In genomic region chr18:72542993-72543361, GRCh38 we compare ENCODE assay signal across 12 cellular contexts. TPM values are rescaled to one million over a fixed set of nuclear protein-coding genes. Genes with fewer than 3 reads are reported as not detected.
DNase-seq lines count a peak whose midpoint lies in the region; ATAC-seq and TF ChIP-seq lines count a peak whose summit lies in the region.
"Had no signal": no experiment of that assay in that cellular context is flagged by ENCODE, and none has a peak within 500 bp of the region (broad histone marks: within the 10 kb centered on the region; RNA-seq: fewer than 3 reads in every experiment).

No MANE protein-coding gene starts in this region.

- peak overlapping the region in 1 of 3 donors; percentile 90 for H3K27ac Mint-ChIP-seq in IgD-negative memory B cell
- H3K27ac Mint-ChIP-seq in naive thymus-derived CD4-positive, alpha-beta T cell = peak overlapping the region in 1 of 9 donors; percentile 5

- peaks cover 24% of the 10 kb centered on the region for H3K27me3 Mint-ChIP-seq in IgD-negative memory B cell
- H3K27me3 Mint-ChIP-seq in naive thymus-derived CD4-positive, alpha-beta T cell = peaks cover 41 to 52% (median 47%) of the 10 kb centered on the region in 5 donors

- peak overlapping the region; percentile 18 for H3K4me3 ChIP-seq in astrocyte of the spinal cord (ENCODE audit: low read depth, low read length)
- H3K4me3 ChIP-seq in naive thymus-derived CD4-positive, alpha-beta T cell (ENCODE audit: low read length) = no peak overlapping the region

- CTCF ChIA-PET in naive thymus-derived CD4-positive, alpha-beta T cell (lab: Charles Lee) = no interaction called here

- H3K4me1 Mint-ChIP-seq in IgD-negative memory B cell = peaks cover 5 to 13% (median 9%) of the 10 kb centered on the region in 3 donors
- peaks cover 5 to 18% (median 12%) of the 10 kb centered on the region in 7 donors for H3K4me1 Mint-ChIP-seq in naive thymus-derived CD4-positive, alpha-beta T cell

- no peaks in the 10 kb centered on the region for H3K9me3 ChIP-seq in naive thymus-derived CD4-positive, alpha-beta T cell (ENCODE audit: control insufficient read depth in 2 of 3, low read length in 3 of 3)
- H3K9me3 ChIP-seq: pancreas had no signal

- no peaks in the 10 kb centered on the region for H3K27me3 ChIP-seq in naive thymus-derived CD4-positive, alpha-beta T cell (ENCODE audit: control insufficient read depth in 2 of 2, insufficient read depth in 2 of 2, low read length in 2 of 2)

- no peaks in the 10 kb centered on the region for H3K4me1 ChIP-seq in naive thymus-derived CD4-positive, alpha-beta T cell (ENCODE audit: control insufficient read depth in 2 of 2, insufficient read depth in 2 of 2, low read length in 2 of 2)
- H3K4me1 ChIP-seq: pancreas had no signal

- intact Hi-C loops in naive thymus-derived CD4-positive, alpha-beta T cell (cut with micrococcal nuclease) = loop anchor here in 1 of 2 donors (5.0 to 10.0 kb wide), 3 partner anchors 322 to 1761 kb away; partner anchors contain the start of gene NETO1

- ATAC-seq in naive thymus-derived CD4-positive, alpha-beta T cell = no peak
- ATAC-seq in GM21515 (IDR thresholded peaks at IDR 0.05; ENCODE audit: unreplicated experiment) = no peak
- ATAC-seq in HG03159 (IDR thresholded peaks at IDR 0.05; ENCODE audit: unreplicated experiment) = no peak
- no peak for ATAC-seq in HG02852 (IDR thresholded peaks at IDR 0.05; ENCODE audit: unreplicated experiment)

- H3K27ac ChIP-seq in naive thymus-derived CD4-positive, alpha-beta T cell (ENCODE audit: low read depth, low read length) = no peak overlapping the region
- H3K27ac ChIP-seq: pancreas had no signal

- H3K9me3 Mint-ChIP-seq in IgD-negative memory B cell = no peaks in the 10 kb centered on the region
- peaks cover 0 to 14% (median 0%) of the 10 kb centered on the region in 11 donors for H3K9me3 Mint-ChIP-seq in naive thymus-derived CD4-positive, alpha-beta T cell

- peak overlapping the region in 3 of 4 donors; percentile 59 to 88 (median 69) for H3K4me3 Mint-ChIP-seq in IgD-negative memory B cell
- peak overlapping the region in 7 of 10 donors; percentile 6 to 67 (median 35) for H3K4me3 Mint-ChIP-seq in naive thymus-derived CD4-positive, alpha-beta T cell

- POLR2A ChIA-PET in naive thymus-derived CD4-positive, alpha-beta T cell (lab: Charles Lee) = no interaction called here

- in situ Hi-C loops in astrocyte of the spinal cord (cut with HindIII; ENCODE audit: low sequenced_read_pairs) = no loop called here

- H3K36me3 ChIP-seq in naive thymus-derived CD4-positive, alpha-beta T cell (ENCODE audit: control insufficient read depth in 2 of 3, insufficient read depth in 3 of 3, low read length in 3 of 3) = no peaks in the 10 kb centered on the region
- H3K36me3 ChIP-seq: pancreas had no signal

- peaks cover 1% of the 10 kb centered on the region for H3K36me3 Mint-ChIP-seq in IgD-negative memory B cell
- H3K36me3 Mint-ChIP-seq in naive thymus-derived CD4-positive, alpha-beta T cell = peaks cover 0 to 4% (median 0%) of the 10 kb centered on the region in 5 donors

- DNase-seq in COLO668 (lab: John Stamatoyannopoulos, UW; ENCODE audit: unreplicated experiment) (peak; percentile 60), astrocyte of the spinal cord (ENCODE audit: low read depth, low spot score) (peak; percentile 22), activated gamma-delta T cell treated with Interleukin-2 at 50 U/mL for 16 hours (no peak)
- no peak for DNase-seq in naive thymus-derived CD4-positive, alpha-beta T cell
- DNase-seq: activated CD4-positive, alpha-beta T cell treated with anti-CD3 and anti-CD28 coated beads for 1 hour; GDM1 had no signal

- TF ChIP-seq CTCF in astrocyte of the spinal cord (IDR thresholded peaks at IDR 0.05; ENCODE audit: low read depth, low read length) = no peak

RNA-seq across cellular contexts. Expression of gene CBLN2, which starts 1.2 kb away (rescaled TPM):
- polyA plus RNA-seq in IgD-negative memory B cell = not detected
- total RNA-seq in naive thymus-derived CD4-positive, alpha-beta T cell = not detected
- not detected for polyA plus RNA-seq in naive thymus-derived CD4-positive, alpha-beta T cell
- total RNA-seq: cardiac septum had no signal

Comparison
In these comparisons a context has a peak if more than half of its experiments do, and no peak if none do; other contexts are left out.
1. DNase-seq: peak in COLO668 (single experiment) and astrocyte of the spinal cord (single experiment); none in naive thymus-derived CD4-positive, alpha-beta T cell (0 of 9) and activated gamma-delta T cell treated with Interleukin-2 at 50 U/mL for 16 hours (single experiment).